Comparison of ENCODE assay signal across 8 cellular contexts in the genomic region with DNA sequence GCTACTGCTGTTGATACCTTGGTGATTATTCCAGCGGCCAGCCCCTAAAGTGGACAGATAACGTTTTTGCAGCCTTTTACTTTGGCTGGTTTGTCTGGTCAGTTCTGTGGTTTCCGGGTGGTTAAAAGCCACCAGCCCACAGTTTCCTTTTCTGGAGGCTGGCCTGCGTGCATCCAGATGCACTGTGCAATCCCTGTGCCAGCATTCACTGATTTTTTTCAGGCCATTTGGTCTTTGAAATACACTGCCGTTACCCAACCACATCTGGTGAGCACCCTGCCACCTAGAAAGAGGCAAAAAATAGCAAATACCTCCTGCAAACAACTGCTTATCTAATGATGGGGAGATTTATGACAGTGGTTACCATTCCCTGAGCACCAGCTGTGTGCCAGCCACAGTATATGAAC. TPM values are rescaled to one million over a fixed set of nuclear protein-coding genes. Genes with fewer than 3 reads are reported as not detected.
A peak's percentile ranks its signal among the peaks of the same experiment; 100 is the strongest.
DNase-seq lines count a peak whose midpoint lies in the region; ATAC-seq lines count a peak whose summit lies in the region.

No MANE protein-coding gene starts in this region.

- peak overlapping the region; percentile 88 for H3K27ac Mint-ChIP-seq in central memory CD8-positive, alpha-beta T cell (ENCODE audit: low read depth)

- peak overlapping the region; percentile 91 for H3K9ac ChIP-seq in NT2/D1 (ENCODE audit: insufficient read length, low read depth)

- no peaks in the 10 kb centered on the region for H3K4me1 ChIP-seq in NT2/D1 (ENCODE audit: insufficient read depth, insufficient read length)

- DNase-seq in activated CD4-positive, CD25-positive, alpha-beta regulatory T cell treated with anti-CD3 and anti-CD28 coated beads, Interleukin-2, amount 50 U/mL, for 72 hours = peak; percentile 38
- DNase-seq in activated CD4-positive, CD25-positive, alpha-beta regulatory T cell (lab: John Stamatoyannopoulos, UW) = no peak
- DNase-seq in NT2/D1 (ENCODE audit: low read depth, low spot score) = no peak
- no peak for DNase-seq in central memory CD8-positive, alpha-beta T cell (ENCODE audit: low spot score in 2 of 2)
- peak; percentile 69 for DNase-seq in left lobe of liver (ENCODE audit: low spot score)
- peak; percentile 68 for DNase-seq in superior temporal gyrus (ENCODE audit: extremely low spot score)
- DNase-seq in ecto neural progenitor cell (ENCODE audit: low spot score) = no peak

- no peaks in the 10 kb centered on the region for H3K9me3 Mint-ChIP-seq in central memory CD8-positive, alpha-beta T cell

- H3K4me3 ChIP-seq in NT2/D1 (ENCODE audit: insufficient read length, low read depth) = peak overlapping the region; percentile 75

- ATAC-seq in HG02642 (IDR thresholded peaks at IDR 0.05; ENCODE audit: poor library complexity, unreplicated experiment) (peak; percentile 10), left lobe of liver (peak; percentile 55)
- peak; percentile 6 for ATAC-seq in central memory CD8-positive, alpha-beta T cell (replicated peaks; ENCODE audit: extremely low read depth, poor library complexity, severe bottlenecking)

- peak overlapping the region; percentile 82 for H3K4me3 Mint-ChIP-seq in central memory CD8-positive, alpha-beta T cell

- H3K4me1 Mint-ChIP-seq in central memory CD8-positive, alpha-beta T cell = peaks cover 18% of the 10 kb centered on the region

- no peaks in the 10 kb centered on the region; the same call in 1 of the 2 replicates for H3K9me3 ChIP-seq in NT2/D1 (ENCODE audit: insufficient read depth, low read length)

- H3K27me3 Mint-ChIP-seq in central memory CD8-positive, alpha-beta T cell = no peaks in the 10 kb centered on the region

- H3K36me3 ChIP-seq in NT2/D1 (ENCODE audit: insufficient read depth, insufficient read length, low read length) = peaks cover 9% of the 10 kb centered on the region

- H3K27me3 ChIP-seq in NT2/D1 (ENCODE audit: insufficient read depth, insufficient read length) = no peaks in the 10 kb centered on the region

- H3K36me3 Mint-ChIP-seq in central memory CD8-positive, alpha-beta T cell (ENCODE audit: insufficient read depth) = peaks cover 6% of the 10 kb centered on the region

RNA-seq across cellular contexts. Expression of a gene that starts 0.8 kb away (rescaled TPM):
- total RNA-seq in left lobe of liver = 24.2 TPM

Comparison
In these comparisons a context has a peak if more than half of its experiments do, and no peak if none do; other contexts are left out.
1. DNase-seq: peak in activated CD4-positive, CD25-positive, alpha-beta regulatory T cell treated with anti-CD3 and anti-CD28 coated beads, Interleukin-2, amount 50 U/mL, for 72 hours (single experiment), left lobe of liver (single experiment) and superior temporal gyrus (single experiment); none in activated CD4-positive, CD25-positive, alpha-beta regulatory T cell (0 of 4), NT2/D1 (single experiment), central memory CD8-positive, alpha-beta T cell (0 of 2) and ecto neural progenitor cell (single experiment).
2. Peak in every context shown above with its lines, with median percentiles within 50 percentile points of each other: ATAC-seq.